ENCODE assay signal across 8 cellular contexts in the genomic region with DNA sequence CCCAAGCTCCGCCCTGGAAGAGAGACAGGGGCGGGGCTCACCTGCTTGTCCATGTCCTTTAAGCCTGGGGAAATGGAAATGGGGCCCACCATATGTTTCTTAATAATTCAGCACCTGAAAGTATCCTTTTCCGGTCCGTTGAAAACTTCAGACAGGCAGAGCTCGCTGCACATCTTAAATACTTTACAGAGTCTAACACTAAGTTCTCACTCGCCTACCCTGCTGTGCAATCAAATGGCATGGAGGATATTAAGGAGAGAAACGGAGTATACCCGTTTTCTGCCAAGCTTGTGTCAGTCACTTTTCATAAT. TPM values are rescaled to one million over a fixed set of nuclear protein-coding genes. Genes with fewer than 3 reads are reported as not detected.
DNase-seq lines count a peak whose midpoint lies in the region; ATAC-seq and TF ChIP-seq lines count a peak whose summit lies in the region.

No MANE protein-coding gene starts in this region.

- H3K14ac ChIP-seq in neuronal stem cell (ENCODE audit: low read length) = no peak overlapping the region

- peak overlapping the region; percentile 88 for H3K27ac ChIP-seq in CD8-positive, alpha-beta T cell (ENCODE audit: low read depth, low read length)
- H3K27ac ChIP-seq in MM.1S (ENCODE audit: low read length) (peak overlapping the region; percentile 77; the same call in 1 of the 2 replicates), neuronal stem cell (replicated peaks; ENCODE audit: low read length) (peak overlapping the region; percentile 79)

- H3K4me1 ChIP-seq in CD8-positive, alpha-beta T cell (ENCODE audit: insufficient read depth, low read length) = peaks cover 41% of the 10 kb centered on the region
- H3K4me1 ChIP-seq in MM.1S (ENCODE audit: low read length) (peaks cover 8% of the 10 kb centered on the region), neuronal stem cell (ENCODE audit: control insufficient read depth in 2 of 2, insufficient read depth in 1 of 2, low read depth in 1 of 2, low read length in 2 of 2) (peaks cover 5 to 8% of the 10 kb centered on the region in 2 donors)

- H3K4me2 ChIP-seq in MM.1S (ENCODE audit: low read depth, low read length) = peak overlapping the region; percentile 50
- H3K4me2 ChIP-seq in neuronal stem cell (ENCODE audit: insufficient read depth, low read length, poor library complexity, severe bottlenecking) = peak overlapping the region; percentile 53

- H3K27me3 ChIP-seq in CD8-positive, alpha-beta T cell (ENCODE audit: insufficient read depth, low read length) = no peaks in the 10 kb centered on the region
- H3K27me3 ChIP-seq in MM.1S (replicated peaks; ENCODE audit: insufficient read depth, low read length) (no peaks in the 10 kb centered on the region), neuronal stem cell (ENCODE audit: control insufficient read depth in 3 of 3, insufficient read depth in 3 of 3, low read depth in 1 of 3, low read length in 3 of 3) (no peaks in the 10 kb centered on the region)

- POLR2A ChIA-PET in CD8-positive, alpha-beta T cell (lab: Charles Lee) = interaction anchor here (1.2 to 2.2 kb wide), 4 partner anchors 38 to 555 kb away, joined by 3 to 24 read pairs (median 6); partner anchors contain the start of genes ECHDC2, ORC1 and PRPF38A

- peaks cover 30% of the 10 kb centered on the region for H3K36me3 Mint-ChIP-seq in CD8-positive, alpha-beta T cell
- H3K36me3 Mint-ChIP-seq in effector memory CD8-positive, alpha-beta T cell (ENCODE audit: insufficient read depth) = peaks cover 41% of the 10 kb centered on the region

- H3K27ac Mint-ChIP-seq in CD8-positive, alpha-beta T cell = peak overlapping the region; percentile 91
- peak overlapping the region; percentile 96 to 98 for H3K27ac Mint-ChIP-seq in effector memory CD8-positive, alpha-beta T cell

- H3K18ac ChIP-seq in neuronal stem cell (ENCODE audit: low read length) = no peak overlapping the region

- no peaks in the 10 kb centered on the region for H3K9me3 ChIP-seq in CD8-positive, alpha-beta T cell (ENCODE audit: low read length)
- H3K9me3 ChIP-seq in MM.1S (replicated peaks; ENCODE audit: insufficient read depth, low read length) (no peaks in the 10 kb centered on the region), neuronal stem cell (replicated peaks in 1 of 2; ENCODE audit: control insufficient read depth in 2 of 2, insufficient read depth in 1 of 2, low read depth in 1 of 2, low read length in 2 of 2) (no peaks in the 10 kb centered on the region)

- H4K8ac ChIP-seq in neuronal stem cell (ENCODE audit: low read depth, low read length) = no peak overlapping the region

- H4K91ac ChIP-seq in neuronal stem cell (ENCODE audit: low read depth, low read length, poor library complexity) = no peak overlapping the region

- DNase-seq in CD8-positive, alpha-beta T cell = no peak
- DNase-seq in MM.1S (no peak), neuronal stem cell (ENCODE audit: low spot score) (no peak), NCI-H1436 (lab: John Stamatoyannopoulos, UW) (no peak)
- DNase-seq in effector memory CD8-positive, alpha-beta T cell = no peak
- no peak for DNase-seq in activated CD4-positive, alpha-beta T cell treated with anti-CD3 and anti-CD28 coated beads for 48 hours
- DNase-seq in activated effector memory CD4-positive, alpha-beta T cell treated with Interleukin-2 at 50 U/mL for 16 hours = no peak

- peaks cover 38% of the 10 kb centered on the region for H3K79me2 ChIP-seq in MM.1S (ENCODE audit: low read length)

- no peak overlapping the region for H2BK12ac ChIP-seq in neuronal stem cell (ENCODE audit: low read length)

- peak overlapping the region; percentile 89 for H3K4me3 ChIP-seq in CD8-positive, alpha-beta T cell (ENCODE audit: low read depth, low read length)
- H3K4me3 ChIP-seq in MM.1S (ENCODE audit: low read length) = peak overlapping the region; percentile 94
- H3K4me3 ChIP-seq in neuronal stem cell (ENCODE audit: low read length in 2 of 2) = peak overlapping the region; percentile 75 to 93

- intact Hi-C loops in CD8-positive, alpha-beta T cell (cut with DNase I, micrococcal nuclease) = loop anchor here (1.0 to 10.0 kb wide), 18 partner anchors 38 to 1581 kb away; partner anchors contain the start of genes BTF3L4 (in 2 of the 2), FAF1 (in 2 of the 2), LRP8 (in 2 of the 2) and ORC1 (in 2 of the 2)

- H2BK15ac ChIP-seq in neuronal stem cell (ENCODE audit: low read length) = no peak overlapping the region

- peaks cover 10% of the 10 kb centered on the region for H3F3A ChIP-seq in MM.1S (ENCODE audit: insufficient read depth, low read length)

- no peaks in the 10 kb centered on the region for H3K27me3 Mint-ChIP-seq in CD8-positive, alpha-beta T cell (ENCODE audit: low read depth)
- no peaks in the 10 kb centered on the region for H3K27me3 Mint-ChIP-seq in effector memory CD8-positive, alpha-beta T cell

- H3K4me1 Mint-ChIP-seq in CD8-positive, alpha-beta T cell (ENCODE audit: low read depth) = peaks cover 41% of the 10 kb centered on the region
- peaks cover 30 to 32% of the 10 kb centered on the region in 2 donors for H3K4me1 Mint-ChIP-seq in effector memory CD8-positive, alpha-beta T cell (ENCODE audit: low read depth in 2 of 2)

- H3K4me3 Mint-ChIP-seq in CD8-positive, alpha-beta T cell = peak overlapping the region; percentile 90
- H3K4me3 Mint-ChIP-seq in effector memory CD8-positive, alpha-beta T cell = peak overlapping the region; percentile 95 to 97

- no peaks in the 10 kb centered on the region for H4K20me1 ChIP-seq in MM.1S (ENCODE audit: insufficient read depth, low read length)

- no peaks in the 10 kb centered on the region for H3K9me2 ChIP-seq in MM.1S (replicated peaks; ENCODE audit: insufficient read depth, low read length)

- no peak overlapping the region for H3K4ac ChIP-seq in neuronal stem cell (ENCODE audit: low read length)

- no peak overlapping the region for H2BK120ac ChIP-seq in neuronal stem cell (ENCODE audit: low read depth, low read length)

- H3K9me3 Mint-ChIP-seq in CD8-positive, alpha-beta T cell = no peaks in the 10 kb centered on the region
- no peaks in the 10 kb centered on the region for H3K9me3 Mint-ChIP-seq in effector memory CD8-positive, alpha-beta T cell

- H3K23ac ChIP-seq in neuronal stem cell (ENCODE audit: low read depth, low read length, poor library complexity) = no peak overlapping the region

- H2BK5ac ChIP-seq in neuronal stem cell (ENCODE audit: low read length) = no peak overlapping the region

- no peak for TF ChIP-seq CTCF in CD8-positive, alpha-beta T cell (IDR thresholded peaks at IDR 0.05)
- no peak for TF ChIP-seq CTCF in MM.1S (IDR thresholded peaks at IDR 0.05; ENCODE audit: low read length)

- H2AFZ ChIP-seq in MM.1S (ENCODE audit: low read length) (peak overlapping the region; percentile 60), neuronal stem cell (ENCODE audit: low read length) (peak overlapping the region; percentile 97)

- H3K9ac ChIP-seq in MM.1S (ENCODE audit: low read length) (peak overlapping the region; percentile 94; the same call in 1 of the 2 replicates), neuronal stem cell (ENCODE audit: low read depth, low read length, poor library complexity) (no peak overlapping the region)

- H3K36me3 ChIP-seq in CD8-positive, alpha-beta T cell (ENCODE audit: insufficient read depth, low read length) = peaks cover 13% of the 10 kb centered on the region
- no peaks in the 10 kb centered on the region for H3K36me3 ChIP-seq in MM.1S (replicated peaks; ENCODE audit: insufficient read depth, low read length)
- peaks cover 11 to 44% of the 10 kb centered on the region in 2 donors for H3K36me3 ChIP-seq in neuronal stem cell (replicated peaks in 1 of 2; ENCODE audit: control insufficient read depth in 2 of 2, insufficient read depth in 2 of 2, low read length in 2 of 2)

- CTCF ChIA-PET in CD8-positive, alpha-beta T cell (lab: Charles Lee) = interaction anchor here (0.7 kb wide), 1 partner anchor 222 kb away, joined by 3 read pairs; no protein-coding TSS in a partner anchor

- WGBS in neuronal stem cell (ENCODE audit: extremely low coverage in 2 of 2, insufficient read length in 2 of 2, insufficient replicate concordance in 1 of 2), 2 donors = no CpG with 5 or more reads among the region's 8 CpGs

- H2AK5ac ChIP-seq in neuronal stem cell (ENCODE audit: low read depth, low read length) = no peak overlapping the region

- peaks cover 10% of the 10 kb centered on the region for H3K79me1 ChIP-seq in neuronal stem cell (ENCODE audit: low read depth, low read length)

- no peak for ATAC-seq in CD8-positive, alpha-beta T cell
- ATAC-seq in effector memory CD8-positive, alpha-beta T cell (replicated peaks) = no peak
- ATAC-seq in GM21390 (IDR thresholded peaks at IDR 0.05; ENCODE audit: unreplicated experiment) = no peak

RNA-seq across cellular contexts. Expression of gene CC2D1B, which starts 0.5 kb away (rescaled TPM):
- 10 to 100 TPM; 38.8 to 40.6 TPM for total RNA-seq in CD8-positive, alpha-beta T cell
- polyA plus RNA-seq in neuronal stem cell (2013, experiment 1 of 2) = 6.9 TPM
- polyA plus RNA-seq in neuronal stem cell (2013, experiment 2 of 2) = 7.4 TPM

RNA-seq across cellular contexts. Expression of gene ORC1, which starts 37.8 kb away (rescaled TPM):
- total RNA-seq in CD8-positive, alpha-beta T cell = 1 to 10 TPM; 1.2 to 1.3 TPM
- 22.5 TPM for polyA plus RNA-seq in neuronal stem cell (2013, experiment 1 of 2)
- 22.8 TPM for polyA plus RNA-seq in neuronal stem cell (2013, experiment 2 of 2)

RNA-seq across cellular contexts. Expression of gene PRPF38A, which starts 37.9 kb away (rescaled TPM):
- total RNA-seq in CD8-positive, alpha-beta T cell = 10 to 100 TPM; 52.2 to 62.0 TPM
- polyA plus RNA-seq in neuronal stem cell (2013, experiment 1 of 2) = 49.0 TPM
- polyA plus RNA-seq in neuronal stem cell (2013, experiment 2 of 2) = 48.1 TPM
